Comparison of ENCODE assay signal across 1 cellular context in the genomic region with DNA sequence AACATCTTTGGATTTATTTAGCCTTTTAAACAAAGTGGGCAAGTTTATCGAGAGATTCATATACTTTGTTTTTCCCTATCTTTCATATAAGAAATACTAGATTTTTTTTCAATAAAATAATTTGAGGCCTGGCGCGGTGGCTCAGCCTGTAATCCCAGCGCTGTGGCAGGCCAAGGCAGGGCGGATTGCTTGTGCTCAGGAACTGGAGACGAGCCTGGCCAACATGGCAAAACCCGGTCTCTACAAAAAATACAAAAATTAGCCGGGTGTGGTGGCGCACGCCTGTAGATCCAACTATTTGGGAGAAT.
TF ChIP-seq lines count a peak whose summit lies in the region.

No MANE protein-coding gene starts in this region.

TF ChIP-seq in GM12878, 131 proteins besides CTCF, POLR2A, EP300 and RAD21 (continued from another document):
- TF ChIP-seq, protein P1, sequence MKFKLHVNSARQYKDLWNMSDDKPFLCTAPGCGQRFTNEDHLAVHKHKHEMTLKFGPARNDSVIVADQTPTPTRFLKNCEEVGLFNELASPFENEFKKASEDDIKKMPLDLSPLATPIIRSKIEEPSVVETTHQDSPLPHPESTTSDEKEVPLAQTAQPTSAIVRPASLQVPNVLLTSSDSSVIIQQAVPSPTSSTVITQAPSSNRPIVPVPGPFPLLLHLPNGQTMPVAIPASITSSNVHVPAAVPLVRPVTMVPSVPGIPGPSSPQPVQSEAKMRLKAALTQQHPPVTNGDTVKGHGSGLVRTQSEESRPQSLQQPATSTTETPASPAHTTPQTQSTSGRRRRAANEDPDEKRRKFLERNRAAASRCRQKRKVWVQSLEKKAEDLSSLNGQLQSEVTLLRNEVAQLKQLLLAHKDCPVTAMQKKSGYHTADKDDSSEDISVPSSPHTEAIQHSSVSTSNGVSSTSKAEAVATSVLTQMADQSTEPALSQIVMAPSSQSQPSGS (IDR thresholded peaks at IDR 0.05; ENCODE audit: low read length): no peak
- TF ChIP-seq, protein P2, sequence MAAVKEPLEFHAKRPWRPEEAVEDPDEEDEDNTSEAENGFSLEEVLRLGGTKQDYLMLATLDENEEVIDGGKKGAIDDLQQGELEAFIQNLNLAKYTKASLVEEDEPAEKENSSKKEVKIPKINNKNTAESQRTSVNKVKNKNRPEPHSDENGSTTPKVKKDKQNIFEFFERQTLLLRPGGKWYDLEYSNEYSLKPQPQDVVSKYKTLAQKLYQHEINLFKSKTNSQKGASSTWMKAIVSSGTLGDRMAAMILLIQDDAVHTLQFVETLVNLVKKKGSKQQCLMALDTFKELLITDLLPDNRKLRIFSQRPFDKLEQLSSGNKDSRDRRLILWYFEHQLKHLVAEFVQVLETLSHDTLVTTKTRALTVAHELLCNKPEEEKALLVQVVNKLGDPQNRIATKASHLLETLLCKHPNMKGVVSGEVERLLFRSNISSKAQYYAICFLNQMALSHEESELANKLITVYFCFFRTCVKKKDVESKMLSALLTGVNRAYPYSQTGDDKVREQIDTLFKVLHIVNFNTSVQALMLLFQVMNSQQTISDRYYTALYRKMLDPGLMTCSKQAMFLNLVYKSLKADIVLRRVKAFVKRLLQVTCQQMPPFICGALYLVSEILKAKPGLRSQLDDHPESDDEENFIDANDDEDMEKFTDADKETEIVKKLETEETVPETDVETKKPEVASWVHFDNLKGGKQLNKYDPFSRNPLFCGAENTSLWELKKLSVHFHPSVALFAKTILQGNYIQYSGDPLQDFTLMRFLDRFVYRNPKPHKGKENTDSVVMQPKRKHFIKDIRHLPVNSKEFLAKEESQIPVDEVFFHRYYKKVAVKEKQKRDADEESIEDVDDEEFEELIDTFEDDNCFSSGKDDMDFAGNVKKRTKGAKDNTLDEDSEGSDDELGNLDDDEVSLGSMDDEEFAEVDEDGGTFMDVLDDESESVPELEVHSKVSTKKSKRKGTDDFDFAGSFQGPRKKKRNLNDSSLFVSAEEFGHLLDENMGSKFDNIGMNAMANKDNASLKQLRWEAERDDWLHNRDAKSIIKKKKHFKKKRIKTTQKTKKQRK (IDR thresholded peaks at IDR 0.05; ENCODE audit: low read depth, low read length): no peak
- no peak for TF ChIP-seq STAT1 (conservative IDR thresholded peaks at IDR 0.05)
TF ChIP-seq in GM12878: peak in this region for 0.
